In the genomic region with DNA sequence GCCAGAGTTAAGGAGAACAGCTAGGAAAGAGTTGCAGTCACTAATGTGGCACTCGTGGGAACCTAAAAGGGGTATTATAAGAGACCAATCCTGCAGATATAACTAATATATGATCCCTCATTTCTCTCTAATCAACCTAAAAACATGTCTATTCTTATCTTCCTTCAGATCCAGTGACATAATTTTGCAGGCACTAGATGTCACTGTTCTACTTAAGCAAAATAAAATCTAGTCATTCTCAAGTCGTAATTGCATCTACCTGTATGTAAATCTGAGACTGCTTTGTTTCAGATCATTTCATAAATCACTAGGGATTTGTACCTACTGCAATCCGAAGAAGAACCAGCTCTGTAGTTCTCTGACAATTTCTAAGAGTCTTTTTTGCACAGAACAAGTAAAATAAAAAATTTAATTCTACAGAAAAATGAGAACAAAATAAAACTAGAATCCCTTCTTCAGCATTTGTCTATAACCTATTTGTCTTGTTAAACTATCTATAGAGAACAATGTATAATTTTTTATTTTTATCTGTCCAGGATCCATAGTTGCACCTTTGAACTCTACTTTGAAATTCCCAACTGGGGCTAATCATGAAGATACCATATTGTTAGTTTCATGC, we compare ENCODE assay signal across 8 cellular contexts. TPM values are rescaled to one million over a fixed set of nuclear protein-coding genes. Genes with fewer than 3 reads are reported as not detected.
DNase-seq lines count a peak whose midpoint lies in the region; ATAC-seq and TF ChIP-seq lines count a peak whose summit lies in the region.

No MANE protein-coding gene starts in this region.

- H3K36me3 ChIP-seq in KMS-11 (ENCODE audit: insufficient read depth) = no peaks in the 10 kb centered on the region
- H3K36me3 ChIP-seq in brain microvascular endothelial cell (replicated peaks) = no peaks in the 10 kb centered on the region
- no peaks in the 10 kb centered on the region for H3K36me3 ChIP-seq in ovary

- intact Hi-C loops in ovary (cut with DNase I) = no loop called here

- no peaks in the 10 kb centered on the region for H3K4me1 Mint-ChIP-seq in activated CD4-positive, alpha-beta T cell treated with anti-CD3 and anti-CD28 coated beads, Interleukin-2, amount 10 ng/mL, durations not matched to agents 7 days and 5 days

- in situ Hi-C loops in brain microvascular endothelial cell (cut with HindIII; ENCODE audit: low pct_ligation_motif_present, low sequenced_read_pairs) = no loop called here

- no peak overlapping the region for H2AFZ ChIP-seq in KMS-11 (ENCODE audit: low read depth)

- no peak for TF ChIP-seq EP300 in ovary (IDR thresholded peaks at IDR 0.05)

- ATAC-seq in GM18868 (IDR thresholded peaks at IDR 0.05; ENCODE audit: unreplicated experiment) (peak; percentile 74), GM19328 (IDR thresholded peaks at IDR 0.05; ENCODE audit: unreplicated experiment) (no peak)

- 57 to 61% (median 59%) methylated on average over 3 of the region's 3 CpGs for WGBS in ovary, 3 donors

- H3K27ac Mint-ChIP-seq in activated CD4-positive, alpha-beta T cell treated with anti-CD3 and anti-CD28 coated beads, Interleukin-2, amount 10 ng/mL, durations not matched to agents 7 days and 5 days = no peak overlapping the region

- H3K36me3 Mint-ChIP-seq in activated CD4-positive, alpha-beta T cell treated with anti-CD3 and anti-CD28 coated beads, Interleukin-2, amount 10 ng/mL, durations not matched to agents 7 days and 5 days (ENCODE audit: low read depth) = no peaks in the 10 kb centered on the region

- H4K20me1 ChIP-seq in KMS-11 (ENCODE audit: insufficient read depth) = no peaks in the 10 kb centered on the region

- no peaks in the 10 kb centered on the region for H3K9me3 Mint-ChIP-seq in activated CD4-positive, alpha-beta T cell treated with anti-CD3 and anti-CD28 coated beads, Interleukin-2, amount 10 ng/mL, durations not matched to agents 7 days and 5 days

- H3K27ac ChIP-seq in AG04450 (ENCODE audit: low read depth, low read length) (no peak overlapping the region), KMS-11 (no peak overlapping the region), brain microvascular endothelial cell (no peak overlapping the region), ovary (no peak overlapping the region)

- H3K4me3 Mint-ChIP-seq in activated CD4-positive, alpha-beta T cell treated with anti-CD3 and anti-CD28 coated beads, Interleukin-2, amount 10 ng/mL, durations not matched to agents 7 days and 5 days = no peak overlapping the region

- POLR2A ChIA-PET in AG04450 (lab: Yijun Ruan, JAX) = no interaction called here
- POLR2A ChIA-PET in activated CD4-positive, alpha-beta T cell treated with anti-CD3 and anti-CD28 coated beads, Interleukin-2, amount 10 ng/mL, durations not matched to agents 7 days and 5 days (lab: Charles Lee) = no interaction called here

- CTCF ChIA-PET in AG04450 (lab: Charles Lee) = interaction anchor here (0.5 to 1.8 kb wide), 2 partner anchors 28 to 164 kb away, joined by 4 to 5 read pairs; no protein-coding TSS in a partner anchor
- CTCF ChIA-PET in activated CD4-positive, alpha-beta T cell treated with anti-CD3 and anti-CD28 coated beads, Interleukin-2, amount 10 ng/mL, durations not matched to agents 7 days and 5 days (lab: Charles Lee) = no interaction called here

- no peaks in the 10 kb centered on the region for H3K79me2 ChIP-seq in KMS-11 (ENCODE audit: insufficient read depth, low read depth)

- TF ChIP-seq CTCF in AG04450 (IDR thresholded peaks at IDR 0.05; ENCODE audit: low read depth, low read length) (peak; percentile 32), KMS-11 (conservative IDR thresholded peaks at IDR 0.05; ENCODE audit: low read depth, low read length) (peak; percentile 52), brain microvascular endothelial cell (IDR thresholded peaks at IDR 0.05; ENCODE audit: low read depth, low read length, missing control alignments) (peak; percentile 16), ovary (IDR thresholded peaks at IDR 0.05) (no peak)

- no peak for TF ChIP-seq POLR2A in ovary (IDR thresholded peaks at IDR 0.05)

- no peaks in the 10 kb centered on the region for H3K27me3 ChIP-seq in AG04450 (ENCODE audit: control insufficient read depth, insufficient read depth, low read length)
- no peaks in the 10 kb centered on the region for H3K27me3 ChIP-seq in KMS-11 (ENCODE audit: insufficient read depth, low read depth)
- H3K27me3 ChIP-seq in brain microvascular endothelial cell (replicated peaks) = no peaks in the 10 kb centered on the region
- no peaks in the 10 kb centered on the region for H3K27me3 ChIP-seq in ovary

- no peak overlapping the region for H3K9ac ChIP-seq in KMS-11

- DNase-seq in AG04450 (ENCODE audit: low read depth, low spot score) = no peak
- DNase-seq in brain microvascular endothelial cell = no peak
- no peak for DNase-seq in activated CD4-positive, alpha-beta T cell treated with anti-CD3 and anti-CD28 coated beads, Interleukin-2, amount 10 ng/mL, durations not matched to agents 7 days and 5 days
- DNase-seq in UCSD-AML1 (lab: John Stamatoyannopoulos, UW; ENCODE audit: unreplicated experiment) = no peak
- no peak for DNase-seq in ovary

- no peaks in the 10 kb centered on the region for H3K9me3 ChIP-seq in AG04450 (ENCODE audit: control insufficient read depth, insufficient read depth, low read length)
- no peaks in the 10 kb centered on the region for H3K9me3 ChIP-seq in ovary

- no peak overlapping the region for H3K4me3 ChIP-seq in AG04450 (ENCODE audit: low read depth, low read length)
- no peak overlapping the region for H3K4me3 ChIP-seq in KMS-11 (IDR thresholded peaks at IDR 0.05; ENCODE audit: insufficient read depth, low read depth, low read length)
- H3K4me3 ChIP-seq in brain microvascular endothelial cell (ENCODE audit: low read depth, low read length) = no peak overlapping the region
- H3K4me3 ChIP-seq in ovary = no peak overlapping the region

- H3K4me2 ChIP-seq in KMS-11 = no peak overlapping the region

- no peaks in the 10 kb centered on the region for H3K27me3 Mint-ChIP-seq in activated CD4-positive, alpha-beta T cell treated with anti-CD3 and anti-CD28 coated beads, Interleukin-2, amount 10 ng/mL, durations not matched to agents 7 days and 5 days

- H3K4me1 ChIP-seq in KMS-11 (ENCODE audit: low read depth, poor library complexity, severe bottlenecking) = peaks cover 11% of the 10 kb centered on the region
- no peaks in the 10 kb centered on the region for H3K4me1 ChIP-seq in ovary (ENCODE audit: insufficient read depth)

RNA-seq across cellular contexts. Expression of a gene that starts 56.5 kb away (rescaled TPM):
- polyA plus RNA-seq in AG04450 (2011; rRNA removed) (not detected in 2 replicates), ovary (1 to 10 TPM in 1 of 2 donors, under 1 TPM in 1; 0.08 to 1.2 TPM)
- not detected in 2 replicates for polyA minus RNA-seq in AG04450 (2011; rRNA and poly(A)+ RNA removed)
- not detected for total RNA-seq in activated CD4-positive, alpha-beta T cell treated with anti-CD3 and anti-CD28 coated beads, Interleukin-2, amount 10 ng/mL, durations not matched to agents 7 days and 5 days
- 10 to 100 TPM in 1 of 7 donors, 1 to 10 TPM in 3, under 1 TPM in 3; 0.25 to 22.3 (median 1.3) TPM for total RNA-seq in ovary

Comparison
In these comparisons a context has a peak if more than half of its experiments do, and no peak if none do; other contexts are left out.
1. CTCF ChIP-seq: peak in AG04450 (single experiment), KMS-11 (single experiment) and brain microvascular endothelial cell (single experiment); none in ovary (0 of 3).